8 cellular contexts compared by ENCODE assay signal in genomic region chr1:156747737-156748669, GRCh38. TPM values are rescaled to one million over a fixed set of nuclear protein-coding genes. Genes with fewer than 3 reads are reported as not detected.
A peak's percentile ranks its signal among the peaks of the same experiment; 100 is the strongest.
DNase-seq lines count a peak whose midpoint lies in the region; ATAC-seq and TF ChIP-seq lines count a peak whose summit lies in the region.

No MANE protein-coding gene starts in this region.

- TF ChIP-seq CTCF in BE2C (IDR thresholded peaks at IDR 0.05; ENCODE audit: low read depth, low read length): no peak
- TF ChIP-seq CTCF in Loucy (conservative IDR thresholded peaks at IDR 0.05; ENCODE audit: low read length): no peak; the same call in 1 of the 2 replicates
- TF ChIP-seq CTCF in cardiac fibroblast (IDR thresholded peaks at IDR 0.05; ENCODE audit: low read depth, low read length): no peak

- no peaks in the 10 kb centered on the region for H3K9me2 ChIP-seq in Loucy (replicated peaks; ENCODE audit: low read depth, low read length)

- H3K36me3 ChIP-seq in BE2C (peaks cover 41% of the 10 kb centered on the region), Loucy (ENCODE audit: insufficient read depth, low read length) (peaks cover 25% of the 10 kb centered on the region; the same call in 1 of the 2 replicates), muscle layer of duodenum (ENCODE audit: control insufficient read depth in 1 of 2, insufficient read depth in 2 of 2, low read length in 2 of 2) (peaks cover 10 to 37% of the 10 kb centered on the region in 2 donors)

- H3K27me3 ChIP-seq in BE2C (no peaks in the 10 kb centered on the region), Loucy (ENCODE audit: insufficient read depth, low read length, poor library complexity, severe bottlenecking) (peaks cover 6% of the 10 kb centered on the region), muscle layer of duodenum (ENCODE audit: low read depth, low read length) (no peaks in the 10 kb centered on the region)

- peaks cover 4% of the 10 kb centered on the region; the same call in 1 of the 2 replicates for H3F3A ChIP-seq in Loucy (ENCODE audit: low read depth)

- H3K4me3 ChIP-seq in BE2C (ENCODE audit: low read depth, low read length): peak overlapping the region; percentile 98
- peak overlapping the region; percentile 90 for H3K4me3 ChIP-seq in Loucy (ENCODE audit: low read length, poor library complexity, severe bottlenecking)
- peak overlapping the region; percentile 87 to 94 for H3K4me3 ChIP-seq in cardiac fibroblast (replicated peaks in 1 of 2; ENCODE audit: low read depth in 2 of 2, low read length in 2 of 2)
- peak overlapping the region; percentile 90 to 93 for H3K4me3 ChIP-seq in muscle layer of duodenum (ENCODE audit: low read depth in 1 of 2, low read length in 2 of 2)

- H3K27ac ChIP-seq in muscle layer of duodenum (ENCODE audit: low read length): peak overlapping the region; percentile 96

- peak overlapping the region; percentile 100 for H3K9ac ChIP-seq in Loucy (ENCODE audit: low read depth, low read length, poor library complexity, severe bottlenecking)

- H3K79me2 ChIP-seq in Loucy (ENCODE audit: insufficient read depth, low read length): peaks cover 97% of the 10 kb centered on the region

- DNase-seq in BE2C (no peak), cardiac fibroblast (ENCODE audit: low read depth in 2 of 2) (peak in 1 of 2 donors; percentile 48), NCI-H1092 treated with DMSO at 0.1 percent for 48 hours (lab: John Stamatoyannopoulos, UW) (no peak)
- DNase-seq in NK-92 treated with Interleukin-12 subunit alpha and Interleukin-12 subunit beta, amount 100 ng/mL, for 24 hours (lab: John Stamatoyannopoulos, UW): no peak

- no peak for ATAC-seq in GM21786 (IDR thresholded peaks at IDR 0.05; ENCODE audit: unreplicated experiment)
- ATAC-seq in HG03135 (IDR thresholded peaks at IDR 0.05; ENCODE audit: unreplicated experiment): no peak

- peaks cover 55% of the 10 kb centered on the region for H4K20me1 ChIP-seq in Loucy (ENCODE audit: insufficient read depth, low read length, poor library complexity, severe bottlenecking)

- H3K4me1 ChIP-seq in BE2C (peaks cover 27% of the 10 kb centered on the region), Loucy (ENCODE audit: insufficient read depth, low read length, poor library complexity, severe bottlenecking) (peaks cover 33% of the 10 kb centered on the region), muscle layer of duodenum (ENCODE audit: control insufficient read depth in 1 of 2, insufficient read depth in 2 of 2, low read length in 2 of 2) (peaks cover 38 to 59% of the 10 kb centered on the region in 2 donors)

- H3K9me3 ChIP-seq in BE2C: no peaks in the 10 kb centered on the region
- H3K9me3 ChIP-seq in Loucy (ENCODE audit: insufficient read depth, low read depth, low read length): no peaks in the 10 kb centered on the region
- H3K9me3 ChIP-seq in muscle layer of duodenum (ENCODE audit: control insufficient read depth in 1 of 2, low read length in 2 of 2): no peaks in the 10 kb centered on the region

- H3K4me2 ChIP-seq in Loucy (ENCODE audit: low read depth, low read length, poor library complexity, severe bottlenecking): peak overlapping the region; percentile 99

- no peak overlapping the region for H2AFZ ChIP-seq in Loucy (ENCODE audit: low read length)

RNA-seq across cellular contexts. Expression of gene HDGF, which starts 3.5 kb away (rescaled TPM):
- 264 TPM for polyA plus RNA-seq in BE2C (2012; ENCODE audit: insufficient read depth, insufficient read length, low read depth)

RNA-seq across cellular contexts. Expression of gene MRPL24, which starts 7.1 kb away (rescaled TPM):
- 264 TPM for polyA plus RNA-seq in BE2C (2012; ENCODE audit: insufficient read depth, insufficient read length, low read depth)

RNA-seq across cellular contexts. Expression of gene PRCC, which starts 19.3 kb away (rescaled TPM):
- polyA plus RNA-seq in BE2C (2012; ENCODE audit: insufficient read depth, insufficient read length, low read depth): 319 TPM

RNA-seq across cellular contexts. Expression of gene ISG20L2, which starts 19.4 kb away (rescaled TPM):
- polyA plus RNA-seq in BE2C (2012; ENCODE audit: insufficient read depth, insufficient read length, low read depth): 100 TPM

RNA-seq across cellular contexts. Expression of gene METTL25B, which starts 19.7 kb away (rescaled TPM):
- 47.1 TPM for polyA plus RNA-seq in BE2C (2012; ENCODE audit: insufficient read depth, insufficient read length, low read depth)
